ENCODE assay signal across 10 cellular contexts in the genomic region with DNA sequence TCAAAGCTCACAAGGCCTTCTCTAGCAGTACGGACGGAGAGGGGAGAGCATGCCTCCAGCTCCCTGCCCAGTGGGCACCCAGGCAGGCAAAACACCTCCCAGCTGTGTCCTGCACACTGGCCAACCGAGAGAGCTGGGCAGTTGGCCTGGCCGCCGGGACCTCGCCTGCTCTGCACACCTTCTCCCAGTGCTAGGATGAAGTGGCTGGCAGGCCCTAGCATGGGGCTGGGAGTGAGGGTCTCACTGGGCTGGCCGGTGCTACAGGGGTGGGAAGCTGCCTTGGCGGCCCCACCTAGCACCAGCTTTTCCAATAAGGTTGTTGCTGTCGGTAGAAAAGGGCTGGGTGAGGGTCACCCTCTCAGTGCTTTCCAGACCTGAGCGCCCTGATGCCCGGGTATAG.
"Had no signal": no experiment of that assay in that cellular context is flagged by ENCODE, and none has a peak within 500 bp of the region (broad histone marks: within the 10 kb centered on the region; RNA-seq: fewer than 3 reads in every experiment).

No MANE protein-coding gene starts in this region.

- H3K4me3 ChIP-seq: GM23248 had no signal

- H3K9ac ChIP-seq: GM23248, KMS-11 had no signal

- H2AFZ ChIP-seq: GM23248 had no signal

- FAIRE-seq: H54, HTR-8/SVneo had no signal

- DNase-seq: GM23248, GOT3, H9, HCEC 1CT, Karpas-422, KBM-7 had no signal

- H3K4me3 Mint-ChIP-seq: H9, IgD-negative memory B cell had no signal

- H3K9me3 Mint-ChIP-seq: H9, IgD-negative memory B cell had no signal

- H3K27me3 Mint-ChIP-seq: IgD-negative memory B cell had no signal

- H3K27ac ChIP-seq: GM23248, KMS-11 had no signal

- H3K4me2 ChIP-seq: KMS-11 had no signal

- H3K27ac Mint-ChIP-seq: H9 had no signal
